Comparison of ENCODE assay signal across 27 cellular contexts in the genomic region with DNA sequence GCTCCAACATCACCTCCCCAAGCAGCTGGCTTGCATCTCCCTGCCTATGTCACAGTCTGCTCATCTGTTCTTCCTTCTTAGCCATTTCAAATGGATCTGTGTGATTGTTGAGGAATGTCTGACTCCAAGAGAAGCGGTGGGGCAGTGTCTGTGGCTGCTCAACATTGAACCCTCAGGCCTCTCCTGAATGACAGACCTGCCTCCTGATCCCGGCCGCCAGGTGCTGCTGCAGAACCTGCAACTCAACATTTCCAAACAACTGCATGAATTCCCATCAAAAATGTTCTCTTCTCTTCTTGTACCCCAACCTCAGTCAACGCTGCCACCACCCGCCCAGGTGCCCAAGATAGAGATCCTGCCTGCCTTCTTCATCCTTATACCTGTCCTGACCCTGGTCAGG.
A peak's percentile ranks its signal among the peaks of the same experiment; 100 is the strongest.
DNase-seq lines count a peak whose midpoint lies in the region; TF ChIP-seq lines count a peak whose summit lies in the region.
"Had no signal": no experiment of that assay in that cellular context is flagged by ENCODE, and none has a peak within 500 bp of the region (broad histone marks: within the 10 kb centered on the region; RNA-seq: fewer than 3 reads in every experiment).

No MANE protein-coding gene starts in this region.

- no peaks in the 10 kb centered on the region for H3K9me3 ChIP-seq in endodermal cell (ENCODE audit: control insufficient read depth, low read length)
- no peaks in the 10 kb centered on the region for H3K9me3 ChIP-seq in effector memory CD4-positive, alpha-beta T cell (ENCODE audit: control insufficient read depth, low read length)
- H3K9me3 ChIP-seq: BE2C, HAP-1 had no signal

- H3K4me1 ChIP-seq in endodermal cell (ENCODE audit: control insufficient read depth, insufficient read depth, low read length): no peaks in the 10 kb centered on the region
- no peaks in the 10 kb centered on the region for H3K4me1 ChIP-seq in effector memory CD4-positive, alpha-beta T cell (ENCODE audit: control insufficient read depth, insufficient read depth, low read length, poor library complexity, severe bottlenecking)
- H3K4me1 ChIP-seq: BE2C, HAP-1 had no signal

- no peaks in the 10 kb centered on the region for H3K27me3 ChIP-seq in endodermal cell (ENCODE audit: control insufficient read depth, insufficient read depth, low read length, poor library complexity, severe bottlenecking)
- H3K27me3 ChIP-seq in effector memory CD4-positive, alpha-beta T cell (replicated peaks; ENCODE audit: control insufficient read depth, insufficient read depth, low read length, poor library complexity, severe bottlenecking): no peaks in the 10 kb centered on the region
- H3K27me3 ChIP-seq: BE2C had no signal

- peaks cover 2% of the 10 kb centered on the region for H3K27me3 Mint-ChIP-seq in activated naive CD8-positive, alpha-beta T cell
- H3K27me3 Mint-ChIP-seq in activated naive CD8-positive, alpha-beta T cell treated with anti-CD3 and anti-CD28 coated beads for 36 hours: peaks cover 4% of the 10 kb centered on the region
- H3K27me3 Mint-ChIP-seq in endodermal cell (ENCODE audit: insufficient read depth): no peaks in the 10 kb centered on the region
- H3K27me3 Mint-ChIP-seq in nephron (ENCODE audit: low read depth): peaks cover 5% of the 10 kb centered on the region
- H3K27me3 Mint-ChIP-seq in type B pancreatic cell: no peaks in the 10 kb centered on the region

- H3K4me3 ChIP-seq in endodermal cell (ENCODE audit: low read length): no peak overlapping the region
- no peak overlapping the region for H3K4me3 ChIP-seq in effector memory CD4-positive, alpha-beta T cell (ENCODE audit: insufficient read depth, low read depth, low read length, poor library complexity, severe bottlenecking)
- H3K4me3 ChIP-seq: HAP-1 had no signal

- no peak overlapping the region for H3K9ac ChIP-seq in endodermal cell (ENCODE audit: extremely low read depth, low read length, poor library complexity, severe bottlenecking)
- H3K9ac ChIP-seq: KMS-11 had no signal

- no peaks in the 10 kb centered on the region for H3K36me3 Mint-ChIP-seq in activated naive CD8-positive, alpha-beta T cell
- H3K36me3 Mint-ChIP-seq in activated naive CD8-positive, alpha-beta T cell treated with anti-CD3 and anti-CD28 coated beads for 36 hours: no peaks in the 10 kb centered on the region
- no peaks in the 10 kb centered on the region for H3K36me3 Mint-ChIP-seq in endodermal cell (ENCODE audit: low read depth)
- H3K36me3 Mint-ChIP-seq in nephron (ENCODE audit: low read depth): no peaks in the 10 kb centered on the region
- no peaks in the 10 kb centered on the region for H3K36me3 Mint-ChIP-seq in type B pancreatic cell
- H3K36me3 Mint-ChIP-seq: CD14-positive monocyte; CD8-positive, alpha-beta memory T cell had no signal

- no peak overlapping the region for H3K27ac ChIP-seq in endodermal cell (ENCODE audit: low read depth, low read length)
- H3K27ac ChIP-seq in effector memory CD4-positive, alpha-beta T cell (ENCODE audit: insufficient read depth, low read length, poor library complexity, severe bottlenecking): no peak overlapping the region
- H3K27ac ChIP-seq: KMS-11, RWPE1 had no signal

- H3K4me1 Mint-ChIP-seq in activated naive CD8-positive, alpha-beta T cell (ENCODE audit: low read depth): peaks cover 8% of the 10 kb centered on the region
- H3K4me1 Mint-ChIP-seq in activated naive CD8-positive, alpha-beta T cell treated with anti-CD3 and anti-CD28 coated beads for 36 hours: peaks cover 7% of the 10 kb centered on the region
- no peaks in the 10 kb centered on the region for H3K4me1 Mint-ChIP-seq in endodermal cell
- H3K4me1 Mint-ChIP-seq in nephron: peaks cover 33% of the 10 kb centered on the region
- peaks cover 9% of the 10 kb centered on the region for H3K4me1 Mint-ChIP-seq in type B pancreatic cell (ENCODE audit: unreplicated experiment)
- H3K4me1 Mint-ChIP-seq: CD14-positive monocyte had no signal

- TF ChIP-seq CTCF in endodermal cell (conservative IDR thresholded peaks at IDR 0.05): peak; percentile 40
- TF ChIP-seq CTCF in nephron (IDR thresholded peaks at IDR 0.05; ENCODE audit: unreplicated experiment in 3 of 3): no peak
- no peak for TF ChIP-seq CTCF in type B pancreatic cell (conservative IDR thresholded peaks at IDR 0.05)

- no peaks in the 10 kb centered on the region for H3K36me3 ChIP-seq in endodermal cell (ENCODE audit: control insufficient read depth, insufficient read depth, low read length)
- no peaks in the 10 kb centered on the region for H3K36me3 ChIP-seq in effector memory CD4-positive, alpha-beta T cell (ENCODE audit: control insufficient read depth, insufficient read depth, low read length)
- H3K36me3 ChIP-seq: BE2C, HAP-1 had no signal

- WGBS in endodermal cell (ENCODE audit: insufficient coverage in 1 of 2, insufficient read length in 1 of 2), 2 experiments: 88 to 100% methylated on average over 2 to 5 of the region's 5 CpGs

- H3K27ac Mint-ChIP-seq in activated naive CD8-positive, alpha-beta T cell: peak overlapping the region; percentile 64
- no peak overlapping the region for H3K27ac Mint-ChIP-seq in activated naive CD8-positive, alpha-beta T cell treated with anti-CD3 and anti-CD28 coated beads for 36 hours
- H3K27ac Mint-ChIP-seq in endodermal cell: no peak overlapping the region
- peak overlapping the region in 2 of 3 experiments; percentile 25 to 54 for H3K27ac Mint-ChIP-seq in nephron
- peak overlapping the region; percentile 27 for H3K27ac Mint-ChIP-seq in type B pancreatic cell
- H3K27ac Mint-ChIP-seq: CD8-positive, alpha-beta memory T cell; HFFc6 had no signal

- H3K9me3 Mint-ChIP-seq in activated naive CD8-positive, alpha-beta T cell (ENCODE audit: low read depth): no peaks in the 10 kb centered on the region
- no peaks in the 10 kb centered on the region for H3K9me3 Mint-ChIP-seq in activated naive CD8-positive, alpha-beta T cell treated with anti-CD3 and anti-CD28 coated beads for 36 hours
- no peaks in the 10 kb centered on the region for H3K9me3 Mint-ChIP-seq in endodermal cell
- no peaks in the 10 kb centered on the region for H3K9me3 Mint-ChIP-seq in nephron
- no peaks in the 10 kb centered on the region for H3K9me3 Mint-ChIP-seq in type B pancreatic cell
- H3K9me3 Mint-ChIP-seq: HFFc6 had no signal

- DNase-seq in activated naive CD8-positive, alpha-beta T cell treated with anti-CD3 and anti-CD28 coated beads for 36 hours: no peak
- peak; percentile 59 for DNase-seq in endodermal cell
- DNase-seq in type B pancreatic cell (ENCODE audit: extremely low spot score, unreplicated experiment): no peak
- DNase-seq in stimulated activated CD4-positive, alpha-beta T cell treated with anti-CD3 and anti-CD28 coated beads, Interleukin-4, amount 100 ng/mL, for 4 hours: no peak
- DNase-seq in NCI-H1436 (lab: John Stamatoyannopoulos, UW): no peak
- DNase-seq in effector memory CD4-positive, alpha-beta T cell: no peak
- DNase-seq: 8988T; ACHN; BE2C; Calu3; CD8-positive, alpha-beta memory T cell; DMS153; DND-41; GOT3; HFFc6; MM.1S; NCI-H1694; NCI-H2029 treated with DMSO at 0.1 percent for 48 hours; NCI-H446 treated with DMSO at 0.1 percent for 48 hours; NCI-H526 treated with DMSO at 0.1 percent for 48 hours; SHP77 had no signal

- H3K4me3 Mint-ChIP-seq in activated naive CD8-positive, alpha-beta T cell: no peak overlapping the region
- H3K4me3 Mint-ChIP-seq in activated naive CD8-positive, alpha-beta T cell treated with anti-CD3 and anti-CD28 coated beads for 36 hours: no peak overlapping the region
- H3K4me3 Mint-ChIP-seq in endodermal cell: no peak overlapping the region
- no peak overlapping the region for H3K4me3 Mint-ChIP-seq in nephron
- H3K4me3 Mint-ChIP-seq in type B pancreatic cell: no peak overlapping the region
- H3K4me3 Mint-ChIP-seq: CD14-positive monocyte; CD8-positive, alpha-beta memory T cell; HFFc6 had no signal

Comparison
In these comparisons a context has a peak if more than half of its experiments do, and no peak if none do; other contexts are left out.
1. H3K27ac Mint-ChIP-seq: peak in activated naive CD8-positive, alpha-beta T cell (single experiment), nephron (2 of 3) and type B pancreatic cell (single experiment); none in activated naive CD8-positive, alpha-beta T cell treated with anti-CD3 and anti-CD28 coated beads for 36 hours (single experiment) and endodermal cell (single experiment).